ENCODE assay signal across 11 cellular contexts in the genomic region with DNA sequence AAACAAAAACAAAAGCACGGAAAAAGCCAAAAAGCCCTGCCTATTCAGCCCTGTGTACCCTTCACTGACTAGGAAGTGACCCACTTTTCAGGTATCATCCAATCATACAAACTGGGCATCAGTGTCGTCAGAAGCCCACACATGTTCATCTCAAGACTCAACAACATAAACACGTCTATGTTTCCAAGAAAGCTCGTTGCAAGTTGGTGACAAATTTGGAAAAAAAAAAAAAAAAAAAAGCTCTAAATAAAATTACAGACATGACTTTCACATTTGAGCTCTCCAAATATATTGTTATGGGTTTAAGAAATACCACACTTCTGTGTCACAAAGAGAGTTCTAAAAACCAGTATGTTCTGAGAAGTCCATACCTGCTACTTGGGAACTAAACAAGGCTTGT.
DNase-seq lines count a peak whose midpoint lies in the region; ATAC-seq and TF ChIP-seq lines count a peak whose summit lies in the region.
"Had no signal": no experiment of that assay in that cellular context is flagged by ENCODE, and none has a peak within 500 bp of the region (broad histone marks: within the 10 kb centered on the region; RNA-seq: fewer than 3 reads in every experiment).

No MANE protein-coding gene starts in this region.

- H3K27ac Mint-ChIP-seq in CD4-positive, alpha-beta memory T cell, result peak overlapping the region in 6 of 7 donors; percentile 93 to 99 (median 98)
- H3K27ac Mint-ChIP-seq in neural progenitor cell (no peak overlapping the region), endothelial cell (ENCODE audit: unreplicated experiment) (no peak overlapping the region)

- peak overlapping the region; percentile 77 for H3K27ac ChIP-seq in CD4-positive, alpha-beta memory T cell (ENCODE audit: low read depth, low read length)
- peak overlapping the region; percentile 10; the same call in 1 of the 2 replicates for H3K27ac ChIP-seq in OCI-LY3 (ENCODE audit: low read length)
- peak overlapping the region; percentile 23 for H3K27ac ChIP-seq in neural progenitor cell
- no peak overlapping the region for H3K27ac ChIP-seq in coronary artery
- H3K27ac ChIP-seq: VCaP had no signal

- H3F3A ChIP-seq in neural progenitor cell (ENCODE audit: low read depth), result no peaks in the 10 kb centered on the region

- no peaks in the 10 kb centered on the region for H3K9me3 ChIP-seq in CD4-positive, alpha-beta memory T cell (ENCODE audit: control insufficient read depth in 1 of 2, low read length in 2 of 2)
- H3K9me3 ChIP-seq in OCI-LY3 (ENCODE audit: insufficient read depth, low read length) (no peaks in the 10 kb centered on the region), neural progenitor cell (ENCODE audit: low read depth) (no peaks in the 10 kb centered on the region)

- H3K4me1 ChIP-seq in CD4-positive, alpha-beta memory T cell (ENCODE audit: insufficient read depth, low read length), result peaks cover 97% of the 10 kb centered on the region
- peaks cover 80% of the 10 kb centered on the region for H3K4me1 ChIP-seq in OCI-LY3 (ENCODE audit: low read length)
- peaks cover 29% of the 10 kb centered on the region for H3K4me1 ChIP-seq in neural progenitor cell

- peaks cover under 1% of the 10 kb centered on the region for H3K36me3 ChIP-seq in CD4-positive, alpha-beta memory T cell (ENCODE audit: insufficient read depth, low read length)
- peaks cover 79% of the 10 kb centered on the region for H3K36me3 ChIP-seq in OCI-LY3 (replicated peaks; ENCODE audit: low read depth, low read length)
- H3K36me3 ChIP-seq in neural progenitor cell, result no peaks in the 10 kb centered on the region

- H3K36me3 Mint-ChIP-seq in CD4-positive, alpha-beta memory T cell, result peaks cover 45 to 78% of the 10 kb centered on the region in 2 donors
- no peaks in the 10 kb centered on the region for H3K36me3 Mint-ChIP-seq in neural progenitor cell
- no peaks in the 10 kb centered on the region for H3K36me3 Mint-ChIP-seq in endothelial cell (ENCODE audit: low read depth, unreplicated experiment)

- no peak for TF ChIP-seq CTCF in OCI-LY3 (IDR thresholded peaks at IDR 0.05; ENCODE audit: low read depth, low read length)
- TF ChIP-seq CTCF in neural progenitor cell (IDR thresholded peaks at IDR 0.05), result no peak
- no peak for TF ChIP-seq CTCF in coronary artery (IDR thresholded peaks at IDR 0.05)
- no peak for TF ChIP-seq CTCF in endothelial cell (IDR thresholded peaks at IDR 0.05; ENCODE audit: unreplicated experiment)

- no peaks in the 10 kb centered on the region for H3K9me3 Mint-ChIP-seq in CD4-positive, alpha-beta memory T cell
- no peaks in the 10 kb centered on the region for H3K9me3 Mint-ChIP-seq in neural progenitor cell
- H3K9me3 Mint-ChIP-seq in endothelial cell (ENCODE audit: unreplicated experiment), result no peaks in the 10 kb centered on the region

- H3K4me1 Mint-ChIP-seq in CD4-positive, alpha-beta memory T cell, result peaks cover 70 to 96% (median 84%) of the 10 kb centered on the region in 4 donors
- H3K4me1 Mint-ChIP-seq in neural progenitor cell (peaks cover 44% of the 10 kb centered on the region), endothelial cell (ENCODE audit: unreplicated experiment) (no peaks in the 10 kb centered on the region)

- peaks cover 100% of the 10 kb centered on the region for H3K79me2 ChIP-seq in OCI-LY3 (ENCODE audit: low read length)
- H3K79me2 ChIP-seq in neural progenitor cell (ENCODE audit: low read depth), result no peaks in the 10 kb centered on the region

- DNase-seq in CD4-positive, alpha-beta memory T cell, result peak; percentile 73 to 91 (median 88)
- peak; percentile 88 for DNase-seq in central memory CD4-positive, alpha-beta T cell
- no peak for DNase-seq in neural progenitor cell (ENCODE audit: low spot score)
- no peak for DNase-seq in dedifferentiated amniotic fluid mesenchymal stem cell (ENCODE audit: extremely low spot score)
- no peak for DNase-seq in coronary artery (ENCODE audit: low spot score)
- DNase-seq in endothelial cell (ENCODE audit: low spot score), result no peak
- DNase-seq: aorta, NCI-H1930 had no signal

- peak overlapping the region; percentile 37 to 97 (median 92) for H3K4me3 Mint-ChIP-seq in CD4-positive, alpha-beta memory T cell
- H3K4me3 Mint-ChIP-seq in neural progenitor cell, result no peak overlapping the region
- H3K4me3 Mint-ChIP-seq in endothelial cell (ENCODE audit: unreplicated experiment), result no peak overlapping the region

- H3K4me2 ChIP-seq in OCI-LY3 (ENCODE audit: low read length), result peak overlapping the region; percentile 19; the same call in 1 of the 2 replicates
- no peak overlapping the region for H3K4me2 ChIP-seq in neural progenitor cell

- H3K4me3 ChIP-seq in CD4-positive, alpha-beta memory T cell (ENCODE audit: low read length in 2 of 2), result peak overlapping the region in 1 of 2 donors; percentile 54
- no peak overlapping the region for H3K4me3 ChIP-seq in OCI-LY3 (ENCODE audit: low read length)
- no peak overlapping the region for H3K4me3 ChIP-seq in neural progenitor cell
- H3K4me3 ChIP-seq in coronary artery, result no peak overlapping the region

- H3K9ac ChIP-seq in OCI-LY3 (ENCODE audit: low read length), result no peak overlapping the region
- H3K9ac ChIP-seq in neural progenitor cell, result no peak overlapping the region

- POLR2A ChIA-PET in CD4-positive, alpha-beta memory T cell (lab: Charles Lee; ENCODE audit: partially characterized antibody), result interaction anchor here (0.6 to 7.8 kb wide), 6 partner anchors 9 to 43 kb away, joined by 3 to 116 read pairs (median 28); no protein-coding TSS in a partner anchor

- ATAC-seq in HG03342 (IDR thresholded peaks at IDR 0.05; ENCODE audit: unreplicated experiment), result no peak

- intact Hi-C loops in CD4-positive, alpha-beta memory T cell (cut with micrococcal nuclease), result loop anchor here (1.0 kb wide), 2 partner anchors 8 to 23 kb away; no protein-coding TSS in a partner anchor

- H2AFZ ChIP-seq in OCI-LY3 (ENCODE audit: low read depth, low read length), result no peak overlapping the region
- no peak overlapping the region for H2AFZ ChIP-seq in neural progenitor cell (replicated peaks)

- H3K27me3 ChIP-seq in CD4-positive, alpha-beta memory T cell (ENCODE audit: insufficient read depth, low read length), result no peaks in the 10 kb centered on the region
- H3K27me3 ChIP-seq in OCI-LY3 (ENCODE audit: low read depth, low read length) (no peaks in the 10 kb centered on the region), neural progenitor cell (no peaks in the 10 kb centered on the region)

- CTCF ChIA-PET in CD4-positive, alpha-beta memory T cell (lab: Charles Lee; ENCODE audit: partially characterized antibody), result interaction anchor here (0.6 to 6.2 kb wide), 10 partner anchors 9 to 69 kb away, joined by 3 to 29 read pairs (median 4); no protein-coding TSS in a partner anchor

- peaks cover 0 to 2% of the 10 kb centered on the region in 2 donors for H3K27me3 Mint-ChIP-seq in CD4-positive, alpha-beta memory T cell
- H3K27me3 Mint-ChIP-seq in neural progenitor cell (ENCODE audit: insufficient read depth, low read depth) (peaks cover 10% of the 10 kb centered on the region), endothelial cell (ENCODE audit: unreplicated experiment) (peaks cover 4% of the 10 kb centered on the region)

- H4K20me1 ChIP-seq in OCI-LY3 (ENCODE audit: insufficient read depth, low read length) (peaks cover 97% of the 10 kb centered on the region), neural progenitor cell (ENCODE audit: low read depth) (no peaks in the 10 kb centered on the region)

Comparison
In these comparisons a context has a peak if more than half of its experiments do, and no peak if none do; other contexts are left out.
1. DNase-seq: peak in CD4-positive, alpha-beta memory T cell (5 of 5) and central memory CD4-positive, alpha-beta T cell (single experiment); none in neural progenitor cell (single experiment), dedifferentiated amniotic fluid mesenchymal stem cell (single experiment), coronary artery (single experiment) and endothelial cell (single experiment).
2. H3K27ac ChIP-seq: peak in CD4-positive, alpha-beta memory T cell (single experiment), OCI-LY3 (single experiment) and neural progenitor cell (single experiment); none in coronary artery (0 of 2).
3. H3K27ac Mint-ChIP-seq: peak in CD4-positive, alpha-beta memory T cell (6 of 7); none in neural progenitor cell (single experiment) and endothelial cell (single experiment).
4. H3K4me3 Mint-ChIP-seq: peak in CD4-positive, alpha-beta memory T cell (8 of 8); none in neural progenitor cell (single experiment) and endothelial cell (single experiment).